ENCODE assay signal across 8 cellular contexts in the genomic region with DNA sequence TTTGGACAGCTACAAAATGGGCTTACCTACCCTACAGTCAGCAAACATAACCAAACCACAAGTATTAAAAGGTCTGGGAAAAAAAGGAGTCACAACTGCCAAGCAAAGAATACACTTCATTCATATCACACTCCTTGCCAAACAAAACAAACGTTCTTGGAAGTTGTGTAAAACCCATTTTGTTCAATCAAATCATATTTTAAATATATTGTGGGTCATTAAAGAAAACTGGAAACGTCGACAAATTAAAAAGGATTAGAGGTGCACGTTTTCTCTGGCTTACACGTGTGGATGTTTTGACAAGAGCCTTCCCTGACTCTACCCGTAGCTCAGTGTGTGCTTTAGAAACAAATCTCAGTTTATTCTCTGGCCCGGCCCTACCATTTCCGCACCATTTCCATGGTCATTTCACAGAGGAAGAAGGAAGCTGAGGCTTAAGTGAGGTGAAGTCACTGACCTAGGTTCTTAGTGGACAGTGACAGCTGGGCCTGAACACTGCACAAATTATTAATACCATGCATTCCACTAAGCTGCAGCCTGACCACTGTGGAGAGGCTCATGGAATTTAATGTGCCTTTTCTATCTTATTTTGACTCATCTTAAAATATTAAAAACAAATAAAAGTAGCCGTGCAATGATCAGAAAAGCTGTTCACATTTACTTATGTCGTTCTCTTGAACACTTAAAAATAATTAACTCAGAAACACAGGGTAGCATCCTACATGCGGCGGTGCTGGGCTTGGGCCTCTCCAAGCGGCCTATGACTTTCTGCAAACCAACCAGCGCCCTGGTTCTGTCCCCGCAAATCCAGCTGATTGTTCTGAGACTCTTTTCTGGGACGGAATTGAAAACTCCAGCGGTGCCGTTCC. TPM values are rescaled to one million over a fixed set of nuclear protein-coding genes. Genes with fewer than 3 reads are reported as not detected.
DNase-seq lines count a peak whose midpoint lies in the region; ATAC-seq, FAIRE-seq and TF ChIP-seq lines count a peak whose summit lies in the region.

No MANE protein-coding gene starts in this region.

- ATAC-seq in IMR-90 (ENCODE audit: low read depth) (peak; percentile 61), GM12878 (no peak; the same call in 2 of the 3 replicates)

- no peaks in the 10 kb centered on the region for H3K27me3 Mint-ChIP-seq in stimulated activated naive CD8-positive, alpha-beta T cell treated with anti-CD3 and anti-CD28 coated beads, Interleukin-15, Interleukin-2, amounts not matched to agents 100 ng/mL and 50 ng/mL, for 24 hours

- peak overlapping the region; percentile 56 for H3K4ac ChIP-seq in IMR-90 (ENCODE audit: low read depth, low read length)

- TF ChIP-seq CTCF in C4-2B (conservative IDR thresholded peaks at IDR 0.05) = no peak
- TF ChIP-seq CTCF in IMR-90 (conservative IDR thresholded peaks at IDR 0.05; ENCODE audit: low read depth, low read length) = no peak
- no peak for TF ChIP-seq CTCF in GM12878 (IDR thresholded peaks at IDR 0.05 in 2 of 3, conservative IDR thresholded peaks at IDR 0.05 in 1 of 3; ENCODE audit: control insufficient read depth in 2 of 3, extremely low read depth in 1 of 3, insufficient read depth in 1 of 3, low read depth in 3 of 3, low read length in 3 of 3)
- TF ChIP-seq CTCF in kidney epithelial cell (IDR thresholded peaks at IDR 0.05; ENCODE audit: insufficient read depth, low read length, poor library complexity, severe bottlenecking) = no peak

- H3K9ac ChIP-seq in IMR-90 (ENCODE audit: low read depth, low read length) = peak overlapping the region; percentile 76
- no peak overlapping the region for H3K9ac ChIP-seq in GM12878 (ENCODE audit: control insufficient read depth, insufficient read depth, low read length)

- peak overlapping the region; percentile 61; the same call in 1 of the 2 replicates for H3K56ac ChIP-seq in IMR-90 (ENCODE audit: extremely low read depth, insufficient read depth, low read length)

- SMC1A ChIA-PET in GM12878 (lab: Charles Lee; ENCODE audit: uncharacterized antibody, unreplicated experiment) = interaction anchor here (0.8 to 0.9 kb wide), 2 partner anchors 26 to 270 kb away, joined by 3 read pairs; no protein-coding TSS in a partner anchor

- peak overlapping the region; percentile 70; the same call in 1 of the 2 replicates for H3K23ac ChIP-seq in IMR-90 (ENCODE audit: low read depth, low read length)

- no peaks in the 10 kb centered on the region for H3K79me2 ChIP-seq in GM12878 (ENCODE audit: control insufficient read depth, insufficient read depth, low read length)

- no peaks in the 10 kb centered on the region for H3K9me3 Mint-ChIP-seq in stimulated activated naive CD8-positive, alpha-beta T cell treated with anti-CD3 and anti-CD28 coated beads, Interleukin-15, Interleukin-2, amounts not matched to agents 100 ng/mL and 50 ng/mL, for 24 hours

- peak overlapping the region; percentile 9; the same call in 1 of the 2 replicates for H4K5ac ChIP-seq in IMR-90 (ENCODE audit: low read depth, low read length)

- H2AK5ac ChIP-seq in IMR-90 (ENCODE audit: low read depth, low read length) = no peak overlapping the region

- peak overlapping the region; percentile 83 for H3K4me2 ChIP-seq in IMR-90 (ENCODE audit: low read depth, low read length)
- H3K4me2 ChIP-seq in GM12878 (ENCODE audit: control insufficient read depth, insufficient read depth) = peak overlapping the region; percentile 95

- no peak overlapping the region for H2BK15ac ChIP-seq in IMR-90 (ENCODE audit: low read depth, low read length)

- in situ Hi-C loops in IMR-90 (cut with MboI; ENCODE audit: low sequenced_read_pairs) (loop anchor here (10.0 kb wide), 1 partner anchor 714 kb away; no protein-coding TSS in a partner anchor), GM12878 (cut with MboI) (no loop called here)

- peak overlapping the region; percentile 60 for H3K14ac ChIP-seq in IMR-90 (replicated peaks; ENCODE audit: low read depth, low read length)

- peaks cover 19% of the 10 kb centered on the region for H3K4me1 Mint-ChIP-seq in stimulated activated naive CD8-positive, alpha-beta T cell treated with anti-CD3 and anti-CD28 coated beads, Interleukin-15, Interleukin-2, amounts not matched to agents 100 ng/mL and 50 ng/mL, for 24 hours (ENCODE audit: low read depth)

- WGBS in IMR-90 (ENCODE audit: extremely low coverage in 2 of 2, insufficient read length in 1 of 2), 2 experiments = 60% methylated on average over 1 of the region's 18 CpGs; no CpG with 5 or more reads in 1 of the 2 experiments
- WGBS in GM12878 (ENCODE audit: insufficient coverage, insufficient replicate concordance, low lambda C conversion rate, missing lambda C conversion rate) = 30% methylated on average over 18 of the region's 18 CpGs

- RAD21 ChIA-PET in GM12878 (lab: Charles Lee; ENCODE audit: unreplicated experiment) = interaction anchor here (0.6 to 0.7 kb wide), 2 partner anchors 22 to 25 kb away, joined by 3 read pairs; no protein-coding TSS in a partner anchor

- DNase-seq in IMR-90 (peak; percentile 79), GM12878 (ENCODE audit: low read depth, low spot score) (no peak), kidney epithelial cell (ENCODE audit: low read depth) (no peak), NCI-H2107 (lab: John Stamatoyannopoulos, UW) (no peak), NK-92 (lab: John Stamatoyannopoulos, UW; ENCODE audit: unreplicated experiment) (no peak)
- DNase-seq in stimulated activated CD4-positive, alpha-beta T cell treated with anti-CD3 and anti-CD28 coated beads, Interleukin-12 subunit alpha, Interleukin-12 subunit beta, amount 100 ng/mL, for 4 hours = no peak

- H3K9me3 ChIP-seq in IMR-90 (ENCODE audit: control insufficient read depth, insufficient read depth, low read length) (no peaks in the 10 kb centered on the region), GM12878 (replicated peaks; ENCODE audit: control insufficient read depth, insufficient read depth, low read length) (no peaks in the 10 kb centered on the region)

- H2BK20ac ChIP-seq in IMR-90 (ENCODE audit: low read depth, low read length) = no peak overlapping the region

- TF ChIP-seq RAD21 in IMR-90 (IDR thresholded peaks at IDR 0.05; ENCODE audit: low read length) (no peak), GM12878 (IDR thresholded peaks at IDR 0.05; ENCODE audit: insufficient read depth, low read depth, low read length) (no peak)

- H3K4me3 Mint-ChIP-seq in stimulated activated naive CD8-positive, alpha-beta T cell treated with anti-CD3 and anti-CD28 coated beads, Interleukin-15, Interleukin-2, amounts not matched to agents 100 ng/mL and 50 ng/mL, for 24 hours = peak overlapping the region; percentile 83

- no peak for FAIRE-seq in GM12878 (lab: Jason Lieb, UNC)

- dilution Hi-C loops in IMR-90 (cut with HindIII; ENCODE audit: low sequenced_read_pairs, unreplicated experiment) = no loop called here

- H3K36me3 Mint-ChIP-seq in stimulated activated naive CD8-positive, alpha-beta T cell treated with anti-CD3 and anti-CD28 coated beads, Interleukin-15, Interleukin-2, amounts not matched to agents 100 ng/mL and 50 ng/mL, for 24 hours (ENCODE audit: low read depth) = no peaks in the 10 kb centered on the region

- H3K18ac ChIP-seq in IMR-90 (ENCODE audit: low read depth, low read length) = no peak overlapping the region

- no peak for TF ChIP-seq EP300 in GM12878 (IDR thresholded peaks at IDR 0.05; ENCODE audit: borderline replicate concordance in 1 of 2, control insufficient read depth in 1 of 2, low read depth in 2 of 2, low read length in 2 of 2)

- CTCF ChIA-PET in IMR-90 (lab: Yijun Ruan, JAX) (interaction anchor here (0.6 to 0.7 kb wide), 2 partner anchors 143 to 503 kb away, joined by 3 to 7 read pairs; no protein-coding TSS in a partner anchor), GM12878 (lab: Yijun Ruan, JAX) (interaction anchor here (0.8 to 1.0 kb wide), 2 partner anchors 524 to 1092 kb away, joined by 3 read pairs; no protein-coding TSS in a partner anchor)

- H3K27me3 ChIP-seq in IMR-90 (ENCODE audit: control insufficient read depth, insufficient read depth, low read length) (no peaks in the 10 kb centered on the region), GM12878 (replicated peaks in 1 of 2; ENCODE audit: control insufficient read depth in 2 of 2, insufficient read depth in 2 of 2, low read length in 1 of 2) (no peaks in the 10 kb centered on the region), kidney epithelial cell (ENCODE audit: control insufficient read depth, insufficient read depth, low read length) (no peaks in the 10 kb centered on the region)

- 0 out of 2 replicates have a peak overlapping the region, but pooled peaks have one; percentile 33 for H2BK120ac ChIP-seq in IMR-90 (ENCODE audit: low read depth, low read length)

- H3K27ac Mint-ChIP-seq in stimulated activated naive CD8-positive, alpha-beta T cell treated with anti-CD3 and anti-CD28 coated beads, Interleukin-15, Interleukin-2, amounts not matched to agents 100 ng/mL and 50 ng/mL, for 24 hours = peak overlapping the region; percentile 68

- no peaks in the 10 kb centered on the region; the same call in 1 of the 2 replicates for H4K20me1 ChIP-seq in IMR-90 (ENCODE audit: insufficient read depth, low read length)
- no peaks in the 10 kb centered on the region for H4K20me1 ChIP-seq in GM12878 (ENCODE audit: control insufficient read depth, insufficient read depth)

- peak overlapping the region; percentile 58 for H4K91ac ChIP-seq in IMR-90 (ENCODE audit: insufficient read depth, low read depth, low read length)

- peak overlapping the region; percentile 62 for H3K4me3 ChIP-seq in IMR-90 (ENCODE audit: insufficient read depth, low read depth, low read length)
- H3K4me3 ChIP-seq in GM12878 = peak overlapping the region; percentile 78; the same call in 1 of the 2 replicates
- H3K4me3 ChIP-seq in kidney epithelial cell (ENCODE audit: low read depth, low read length) = peak overlapping the region; percentile 70

- TF ChIP-seq POLR2A in IMR-90 (IDR thresholded peaks at IDR 0.05; ENCODE audit: low read depth, low read length) = no peak
- no peak for TF ChIP-seq POLR2A in GM12878 (IDR thresholded peaks at IDR 0.05; ENCODE audit: low read depth, low read length)

- H3K36me3 ChIP-seq in IMR-90 (ENCODE audit: control insufficient read depth, insufficient read depth, low read length) (no peaks in the 10 kb centered on the region), GM12878 (ENCODE audit: control insufficient read depth in 2 of 2, insufficient read depth in 2 of 2, low read length in 1 of 2) (no peaks in the 10 kb centered on the region), kidney epithelial cell (ENCODE audit: control insufficient read depth, insufficient read depth, low read length) (no peaks in the 10 kb centered on the region)

- H3K9me1 ChIP-seq in IMR-90 (ENCODE audit: insufficient read depth, low read length) = no peaks in the 10 kb centered on the region

- H4K8ac ChIP-seq in IMR-90 (ENCODE audit: low read depth in 2 of 2, low read length in 2 of 2) = peak overlapping the region; percentile 39 to 49; a peak in 2 of 4 replicates

- peaks cover 7% of the 10 kb centered on the region for H3K4me1 ChIP-seq in IMR-90 (ENCODE audit: control insufficient read depth, insufficient read depth, low read length)
- H3K4me1 ChIP-seq in GM12878 (ENCODE audit: control insufficient read depth, insufficient read depth, low read length) = no peaks in the 10 kb centered on the region

- intact Hi-C loops in IMR-90 (cut with micrococcal nuclease) = no loop called here
- intact Hi-C loops in GM12878 (cut with micrococcal nuclease; ENCODE audit: unreplicated experiment) = no loop called here

- no peak overlapping the region for H2BK5ac ChIP-seq in IMR-90 (ENCODE audit: low read depth, low read length, poor library complexity, severe bottlenecking)

- peak overlapping the region; percentile 83 for H2AK9ac ChIP-seq in IMR-90 (replicated peaks; ENCODE audit: low read depth, low read length, poor library complexity)

- H2AFZ ChIP-seq in IMR-90 (replicated peaks; ENCODE audit: low read length, poor library complexity) = peak overlapping the region; percentile 95
- no peak overlapping the region for H2AFZ ChIP-seq in GM12878 (ENCODE audit: control insufficient read depth, low read depth, low read length)

- no TSS peak for BruUV-seq in IMR-90 (replicated peaks; lab: Mats Ljungman, UMichigan)
- no TSS peak for BruUV-seq in GM12878 (replicated peaks; lab: Mats Ljungman, UMichigan)

- H3K79me1 ChIP-seq in IMR-90 (ENCODE audit: low read depth in 1 of 2, low read length in 2 of 2) = peaks cover 6 to 25% of the 10 kb centered on the region in 2 experiments

- POLR2A ChIA-PET in IMR-90 (lab: Charles Lee; ENCODE audit: unreplicated experiment) = no interaction called here
- POLR2A ChIA-PET in GM12878 (lab: Charles Lee) = interaction anchor here (0.6 to 1.4 kb wide), 2 partner anchors 23 to 447 kb away, joined by 3 to 6 read pairs; no protein-coding TSS in a partner anchor

- H3K27ac ChIP-seq in C4-2B (peak overlapping the region; percentile 75), IMR-90 (ENCODE audit: insufficient read depth, low read length) (peak overlapping the region; percentile 51), GM12878 (ENCODE audit: control insufficient read depth, insufficient read depth) (no peak overlapping the region)

RNA-seq across cellular contexts. Expression of gene CEP112, which starts 1.0 kb away (rescaled TPM):
- total RNA-seq in IMR-90 (2012; rRNA removed) (3.6 and 5.6 TPM in 2 replicates), GM12878 (2014; rRNA removed) (0.65 TPM in 1 of 2 replicates, not detected in the other), GM12878 (2014; rRNA removed; fragmentation: Illumina TruSeq; extraction: Trizol) (0.18 and 0.22 TPM in 2 replicates), GM12878 (2021) (0.21 and 0.35 TPM in 2 replicates), kidney epithelial cell (5.1 and 6.5 TPM in 2 replicates)
- polyA plus RNA-seq in IMR-90 (2012; rRNA removed) (2.5 and 3.0 TPM in 2 replicates), GM12878 (2011; rRNA removed) (3.8 and 7.7 TPM in 2 replicates), GM12878 (2014; fragmentation: Illumina TruSeq; extraction: Trizol) (0.43 TPM in 1 of 2 replicates, not detected in the other), GM12878 (2014; fragmentation: Nextera tagmentation; extraction: Ambion mirVana) (under 1 TPM; 0.11 to 0.27 TPM), GM12878 (2014; rRNA removed) (0.14 and 1.8 TPM in 2 replicates), GM12878 (2016; fragmentation: Nextera tagmentation; extraction: Ambion mirVana) (under 1 TPM; 0.32 to 0.42 TPM)
- polyA plus RNA-seq in IMR-90 (2012; cell fraction: cytosol; rRNA removed) = 0.45 and 2.4 TPM in 2 replicates
- polyA plus RNA-seq in IMR-90 (2012; cell fraction: nucleus; rRNA removed; ENCODE audit: low replicate concordance) = 0.27 and 1.8 TPM in 2 replicates
- 1.9 and 3.3 TPM in 2 replicates for total RNA-seq in GM12878 (2013; cell fraction: nucleolus; rRNA removed)
- not detected for polyA plus RNA-seq in GM12878 (2011; ENCODE audit: low read depth)
- 1.1 and 1.6 TPM in 2 replicates for polyA plus RNA-seq in GM12878 (2011; cell fraction: cytosol; rRNA removed)
- 0.69 and 0.82 TPM in 2 replicates for polyA plus RNA-seq in GM12878 (2011; cell fraction: nucleus; rRNA removed)
- polyA plus RNA-seq in GM12878 (2012) = not detected in 2 replicates
- 2.1 and 2.4 TPM in 2 replicates for polyA minus RNA-seq in GM12878 (2011; rRNA and poly(A)+ RNA removed)
- polyA minus RNA-seq in GM12878 (2011; cell fraction: cytosol; rRNA and poly(A)+ RNA removed) = 0.42 TPM in 1 of 2 replicates, not detected in the other
- 1.3 and 3.3 TPM in 2 replicates for polyA minus RNA-seq in GM12878 (2011; cell fraction: nucleus; rRNA and poly(A)+ RNA removed)

RNA-seq across cellular contexts. Expression of gene APOH, which starts 38.2 kb away (rescaled TPM):
- total RNA-seq in IMR-90 (2012; rRNA removed) (not detected in 2 replicates), GM12878 (2014; rRNA removed) (not detected in 2 replicates), GM12878 (2014; rRNA removed; fragmentation: Illumina TruSeq; extraction: Trizol) (not detected in 2 replicates), GM12878 (2021) (0.66 and 1.8 TPM in 2 replicates), kidney epithelial cell (not detected in 2 replicates)
- polyA plus RNA-seq in IMR-90 (2012; rRNA removed) (not detected in 2 replicates), GM12878 (2011; rRNA removed) (not detected in 2 replicates), GM12878 (2014; fragmentation: Illumina TruSeq; extraction: Trizol) (not detected in 2 replicates), GM12878 (2014; fragmentation: Nextera tagmentation; extraction: Ambion mirVana) (not detected), GM12878 (2014; rRNA removed) (not detected in 2 replicates), GM12878 (2016; fragmentation: Nextera tagmentation; extraction: Ambion mirVana) (not detected)
- not detected in 2 replicates for polyA plus RNA-seq in IMR-90 (2012; cell fraction: cytosol; rRNA removed)
- polyA plus RNA-seq in IMR-90 (2012; cell fraction: nucleus; rRNA removed; ENCODE audit: low replicate concordance) = 0.14 TPM in 1 of 2 replicates, not detected in the other
- not detected in 2 replicates for total RNA-seq in GM12878 (2013; cell fraction: nucleolus; rRNA removed)
- polyA plus RNA-seq in GM12878 (2011; ENCODE audit: low read depth) = not detected
- polyA plus RNA-seq in GM12878 (2011; cell fraction: cytosol; rRNA removed) = 0.10 and 0.21 TPM in 2 replicates
- 0.12 TPM in 1 of 2 replicates, not detected in the other for polyA plus RNA-seq in GM12878 (2011; cell fraction: nucleus; rRNA removed)
- not detected in 2 replicates for polyA plus RNA-seq in GM12878 (2012)
- not detected in 2 replicates for polyA minus RNA-seq in GM12878 (2011; rRNA and poly(A)+ RNA removed)
- not detected in 2 replicates for polyA minus RNA-seq in GM12878 (2011; cell fraction: cytosol; rRNA and poly(A)+ RNA removed)
- polyA minus RNA-seq in GM12878 (2011; cell fraction: nucleus; rRNA and poly(A)+ RNA removed) = not detected in 2 replicates
